In the genomic region with DNA sequence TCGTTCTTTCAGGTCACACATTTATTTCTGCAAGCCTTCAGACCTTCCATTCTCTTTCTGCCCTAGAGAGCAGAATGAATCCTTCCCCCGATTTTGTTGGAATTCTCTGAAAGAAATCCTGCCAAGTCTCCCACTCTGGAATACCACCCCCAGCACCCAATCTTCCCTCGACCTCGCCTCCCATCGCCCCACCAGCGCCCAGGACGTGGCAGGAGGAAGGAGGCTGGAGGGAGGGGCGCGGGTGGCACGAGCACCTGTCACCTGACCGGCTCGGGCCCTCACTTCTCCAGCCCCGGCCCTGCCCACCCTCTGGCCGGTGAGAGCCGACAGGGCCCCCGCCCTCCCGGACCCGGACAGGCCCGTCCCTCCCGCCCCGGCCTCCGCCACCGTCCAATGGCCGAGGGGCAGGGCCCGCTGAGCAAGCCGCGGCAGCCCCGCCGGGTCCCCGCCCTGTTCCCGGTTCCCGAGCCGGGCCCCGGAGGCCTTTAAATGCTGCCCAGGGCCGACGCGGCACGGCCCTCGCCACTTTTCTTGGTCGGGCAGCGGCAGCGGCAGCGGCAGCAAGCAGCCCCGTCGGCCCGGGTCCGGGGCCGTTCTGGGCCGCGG, we compare ENCODE assay signal across 8 cellular contexts. TPM values are rescaled to one million over a fixed set of nuclear protein-coding genes. Genes with fewer than 3 reads are reported as not detected.
DNase-seq lines count a peak whose midpoint lies in the region; ATAC-seq and TF ChIP-seq lines count a peak whose summit lies in the region.

A gene (plus strand): TSS at position 453 of the 606 bp plus-strand sequence. CDS start 384 bp downstream, outside the sequence.

- DNase-seq in A172 (ENCODE audit: low spot score) (peak; percentile 57), GM06990 (ENCODE audit: extremely low read depth, insufficient read length) (peak; percentile 79), NCI-H2196 (lab: John Stamatoyannopoulos, UW; ENCODE audit: unreplicated experiment) (peak; percentile 44), glutamatergic neuron (peak; percentile 68), occipital lobe (lab: John Stamatoyannopoulos, UW) (peak; percentile 65)
- peak; percentile 59 for DNase-seq in activated naive CD8-positive, alpha-beta T cell treated with anti-CD3 and anti-CD28 coated beads for 36 hours

- peaks cover 12% of the 10 kb centered on the region for H3K4me1 Mint-ChIP-seq in activated naive CD8-positive, alpha-beta T cell treated with anti-CD3 and anti-CD28 coated beads for 36 hours
- no peaks in the 10 kb centered on the region for H3K4me1 Mint-ChIP-seq in glutamatergic neuron (ENCODE audit: low read depth, unreplicated experiment)

- TF ChIP-seq CTCF in GM06990 (IDR thresholded peaks at IDR 0.05; ENCODE audit: insufficient read depth, low read length, poor library complexity, severe bottlenecking) (no peak), glutamatergic neuron (IDR thresholded peaks at IDR 0.05; ENCODE audit: partially characterized antibody, unreplicated experiment) (no peak)

- H3K4me3 ChIP-seq in GM06990 (replicated peaks; ENCODE audit: low read depth, low read length): peak within 1 kb of the TSS; percentile 78

- peak within 1 kb of the TSS; percentile 79 for H3K4me3 Mint-ChIP-seq in activated naive CD8-positive, alpha-beta T cell treated with anti-CD3 and anti-CD28 coated beads for 36 hours
- H3K4me3 Mint-ChIP-seq in glutamatergic neuron (ENCODE audit: unreplicated experiment): peak within 1 kb of the TSS; percentile 89

- no peaks in the 10 kb centered on the region for H3K27me3 ChIP-seq in GM06990 (replicated peaks; ENCODE audit: control insufficient read depth, insufficient read depth, low read length)

- peak; percentile 75 for ATAC-seq in HG02571 (IDR thresholded peaks at IDR 0.05; ENCODE audit: unreplicated experiment)
- ATAC-seq in GM18870 (IDR thresholded peaks at IDR 0.05; ENCODE audit: unreplicated experiment): no peak

- H3K36me3 Mint-ChIP-seq in activated naive CD8-positive, alpha-beta T cell treated with anti-CD3 and anti-CD28 coated beads for 36 hours: peaks cover 9% of the 10 kb centered on the region
- H3K36me3 Mint-ChIP-seq in glutamatergic neuron (ENCODE audit: unreplicated experiment): peaks cover 7% of the 10 kb centered on the region

- H3K27ac Mint-ChIP-seq in activated naive CD8-positive, alpha-beta T cell treated with anti-CD3 and anti-CD28 coated beads for 36 hours: peak within 1 kb of the TSS; percentile 65
- H3K27ac Mint-ChIP-seq in glutamatergic neuron (ENCODE audit: unreplicated experiment): peak within 1 kb of the TSS; percentile 50

- no peaks in the 10 kb centered on the region for H3K9me3 Mint-ChIP-seq in activated naive CD8-positive, alpha-beta T cell treated with anti-CD3 and anti-CD28 coated beads for 36 hours
- H3K9me3 Mint-ChIP-seq in glutamatergic neuron (ENCODE audit: unreplicated experiment): peaks cover 4% of the 10 kb centered on the region

- H3K36me3 ChIP-seq in GM06990 (ENCODE audit: control insufficient read depth, insufficient read depth, low read length): no peaks in the 10 kb centered on the region

- peaks cover 8% of the 10 kb centered on the region for H3K27me3 Mint-ChIP-seq in activated naive CD8-positive, alpha-beta T cell treated with anti-CD3 and anti-CD28 coated beads for 36 hours
- H3K27me3 Mint-ChIP-seq in glutamatergic neuron (ENCODE audit: unreplicated experiment): peaks cover 4% of the 10 kb centered on the region

RNA-seq across cellular contexts. Expression of the gene that starts here (rescaled TPM):
- total RNA-seq in A172 (2014; rRNA removed; shearing (Covaris generic)): 7.6 and 20.3 TPM in 2 replicates
- 1 to 10 TPM; 4.0 to 4.1 TPM for total RNA-seq in activated naive CD8-positive, alpha-beta T cell treated with anti-CD3 and anti-CD28 coated beads for 36 hours
- total RNA-seq in glutamatergic neuron (ENCODE audit: unreplicated experiment) (2.8 TPM), occipital lobe (53.7 TPM)
